9 cellular contexts compared by ENCODE assay signal in genomic region chr4:69073375-69073774, GRCh38. TPM values are rescaled to one million over a fixed set of nuclear protein-coding genes. Genes with fewer than 3 reads are reported as not detected.
"Had no signal": no experiment of that assay in that cellular context is flagged by ENCODE, and none has a peak within 500 bp of the region (broad histone marks: within the 10 kb centered on the region; RNA-seq: fewer than 3 reads in every experiment).

No MANE protein-coding gene starts in this region.

- H3K9ac ChIP-seq: KMS-11 had no signal

- H3K9me3 Mint-ChIP-seq: IgD-negative memory B cell had no signal

- H3K27ac Mint-ChIP-seq: IgD-negative memory B cell had no signal

- DNase-seq: IMR-90, KBM-7, KG1 had no signal

- H3K4me2 ChIP-seq: KMS-11 had no signal

- H3K27ac ChIP-seq: HL-60, KMS-11 had no signal

- FAIRE-seq: HTR-8/SVneo, K562 had no signal

- H3K4me3 Mint-ChIP-seq: IgD-negative memory B cell had no signal

- H3K4me3 ChIP-seq: K562 had no signal

- H3K36me3 Mint-ChIP-seq: IgD-negative memory B cell had no signal

- H3K27me3 Mint-ChIP-seq: IgD-negative memory B cell had no signal

- ATAC-seq: K562 had no signal

- H3K4me1 Mint-ChIP-seq: IgD-negative memory B cell had no signal

RNA-seq across cellular contexts. Expression of gene UGT2B7, which starts 22.9 kb away (rescaled TPM):
- total RNA-seq: HT1080, IMR-90 had no signal
- polyA plus RNA-seq: IgD-negative memory B cell had no signal
